Comparison of ENCODE assay signal across 1 cellular context in genomic region chr17:18258356-18259038, GRCh38.
TF ChIP-seq lines count a peak whose summit lies in the region.

Gene FLII (minus strand): TSS chr17:18258738. CDS start chr17:18258690, 48 bp downstream.

TF ChIP-seq in HepG2, 621 proteins besides CTCF, POLR2A, EP300 and RAD21 (continued from another document):
- TF ChIP-seq, protein P1, sequence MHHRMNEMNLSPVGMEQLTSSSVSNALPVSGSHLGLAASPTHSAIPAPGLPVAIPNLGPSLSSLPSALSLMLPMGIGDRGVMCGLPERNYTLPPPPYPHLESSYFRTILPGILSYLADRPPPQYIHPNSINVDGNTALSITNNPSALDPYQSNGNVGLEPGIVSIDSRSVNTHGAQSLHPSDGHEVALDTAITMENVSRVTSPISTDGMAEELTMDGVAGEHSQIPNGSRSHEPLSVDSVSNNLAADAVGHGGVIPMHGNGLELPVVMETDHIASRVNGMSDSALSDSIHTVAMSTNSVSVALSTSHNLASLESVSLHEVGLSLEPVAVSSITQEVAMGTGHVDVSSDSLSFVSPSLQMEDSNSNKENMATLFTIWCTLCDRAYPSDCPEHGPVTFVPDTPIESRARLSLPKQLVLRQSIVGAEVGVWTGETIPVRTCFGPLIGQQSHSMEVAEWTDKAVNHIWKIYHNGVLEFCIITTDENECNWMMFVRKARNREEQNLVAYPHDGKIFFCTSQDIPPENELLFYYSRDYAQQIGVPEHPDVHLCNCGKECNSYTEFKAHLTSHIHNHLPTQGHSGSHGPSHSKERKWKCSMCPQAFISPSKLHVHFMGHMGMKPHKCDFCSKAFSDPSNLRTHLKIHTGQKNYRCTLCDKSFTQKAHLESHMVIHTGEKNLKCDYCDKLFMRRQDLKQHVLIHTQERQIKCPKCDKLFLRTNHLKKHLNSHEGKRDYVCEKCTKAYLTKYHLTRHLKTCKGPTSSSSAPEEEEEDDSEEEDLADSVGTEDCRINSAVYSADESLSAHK (CRISPR knock-in tag; IDR thresholded peaks at IDR 0.05; ENCODE audit: borderline replicate concordance) = no peak
- peak; percentile 64; the same call in 1 of the 2 replicates for TF ChIP-seq ZSCAN21 (CRISPR knock-in tag; IDR thresholded peaks at IDR 0.05; ENCODE audit: borderline replicate concordance)
- TF ChIP-seq BRCA1 (CRISPR knock-in tag; IDR thresholded peaks at IDR 0.05) = peak; percentile 75; the same call in 1 of the 2 replicates
- TF ChIP-seq WIZ (CRISPR knock-in tag; IDR thresholded peaks at IDR 0.05) = no peak
- TF ChIP-seq KDM6A (CRISPR knock-in tag; IDR thresholded peaks at IDR 0.05; ENCODE audit: low read depth) = no peak
- peak; percentile 58; the same call in 1 of the 2 replicates for TF ChIP-seq POLR2G (IDR thresholded peaks at IDR 0.05; ENCODE audit: low read depth, low read length)
- peak; percentile 16; the same call in 1 of the 2 replicates for TF ChIP-seq KDM2A (CRISPR knock-in tag; IDR thresholded peaks at IDR 0.05; ENCODE audit: borderline replicate concordance, low read depth)
- no peak for TF ChIP-seq ELF1 (CRISPR knock-in tag; IDR thresholded peaks at IDR 0.05)
- 0 out of 2 replicates have a peak, but pooled peaks have one; percentile 5 for TF ChIP-seq CBX5 (CRISPR knock-in tag; IDR thresholded peaks at IDR 0.05; ENCODE audit: borderline replicate concordance)
- no peak for TF ChIP-seq SOX5 (CRISPR knock-in tag; IDR thresholded peaks at IDR 0.05; ENCODE audit: borderline replicate concordance)
- peak; percentile 62; the same call in 1 of the 2 replicates for TF ChIP-seq ZNF788 (CRISPR knock-in tag; IDR thresholded peaks at IDR 0.05; ENCODE audit: borderline replicate concordance)
- TF ChIP-seq TAF1 (CRISPR knock-in tag; IDR thresholded peaks at IDR 0.05) = peak; percentile 65; the same call in 1 of the 2 replicates
- TF ChIP-seq AFF4 (CRISPR knock-in tag; IDR thresholded peaks at IDR 0.05) = no peak
- no peak for TF ChIP-seq SIN3B (IDR thresholded peaks at IDR 0.05; ENCODE audit: low read length)
- TF ChIP-seq FOXA3 (CRISPR knock-in tag; IDR thresholded peaks at IDR 0.05) = no peak
- TF ChIP-seq TMF1 (CRISPR knock-in tag; IDR thresholded peaks at IDR 0.05; ENCODE audit: low read depth) = peak; percentile 61; the same call in 1 of the 2 replicates
- TF ChIP-seq ATF7-NPFF (CRISPR knock-in tag; IDR thresholded peaks at IDR 0.05; ENCODE audit: low read depth) = peak; percentile 28; the same call in 1 of the 2 replicates
- peak; percentile 58; the same call in 1 of the 2 replicates for TF ChIP-seq ZNF235 (CRISPR knock-in tag; IDR thresholded peaks at IDR 0.05; ENCODE audit: borderline replicate concordance)
- no peak for TF ChIP-seq ZNF431 (CRISPR knock-in tag; IDR thresholded peaks at IDR 0.05; ENCODE audit: borderline replicate concordance, low read depth)
- TF ChIP-seq, protein P2, sequence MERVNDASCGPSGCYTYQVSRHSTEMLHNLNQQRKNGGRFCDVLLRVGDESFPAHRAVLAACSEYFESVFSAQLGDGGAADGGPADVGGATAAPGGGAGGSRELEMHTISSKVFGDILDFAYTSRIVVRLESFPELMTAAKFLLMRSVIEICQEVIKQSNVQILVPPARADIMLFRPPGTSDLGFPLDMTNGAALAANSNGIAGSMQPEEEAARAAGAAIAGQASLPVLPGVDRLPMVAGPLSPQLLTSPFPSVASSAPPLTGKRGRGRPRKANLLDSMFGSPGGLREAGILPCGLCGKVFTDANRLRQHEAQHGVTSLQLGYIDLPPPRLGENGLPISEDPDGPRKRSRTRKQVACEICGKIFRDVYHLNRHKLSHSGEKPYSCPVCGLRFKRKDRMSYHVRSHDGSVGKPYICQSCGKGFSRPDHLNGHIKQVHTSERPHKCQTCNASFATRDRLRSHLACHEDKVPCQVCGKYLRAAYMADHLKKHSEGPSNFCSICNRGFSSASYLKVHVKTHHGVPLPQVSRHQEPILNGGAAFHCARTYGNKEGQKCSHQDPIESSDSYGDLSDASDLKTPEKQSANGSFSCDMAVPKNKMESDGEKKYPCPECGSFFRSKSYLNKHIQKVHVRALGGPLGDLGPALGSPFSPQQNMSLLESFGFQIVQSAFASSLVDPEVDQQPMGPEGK (CRISPR knock-in tag; IDR thresholded peaks at IDR 0.05) = peak; percentile 79
- TF ChIP-seq ZNF556 (CRISPR knock-in tag; IDR thresholded peaks at IDR 0.05; ENCODE audit: borderline replicate concordance) = no peak
- TF ChIP-seq GZF1 (CRISPR knock-in tag; IDR thresholded peaks at IDR 0.05) = no peak
- TF ChIP-seq CC2D1A (CRISPR knock-in tag; IDR thresholded peaks at IDR 0.05) = no peak
- no peak for TF ChIP-seq STAT5B (CRISPR knock-in tag; IDR thresholded peaks at IDR 0.05)
- TF ChIP-seq ZNF20 (CRISPR knock-in tag; IDR thresholded peaks at IDR 0.05) = 0 out of 2 replicates have a peak, but pooled peaks have one; percentile 20
- TF ChIP-seq SETDB1 (CRISPR knock-in tag; IDR thresholded peaks at IDR 0.05; ENCODE audit: borderline replicate concordance) = no peak
- TF ChIP-seq ZGPAT (CRISPR knock-in tag; IDR thresholded peaks at IDR 0.05) = peak; percentile 80
- TF ChIP-seq ZNF292 (CRISPR knock-in tag; IDR thresholded peaks at IDR 0.05; ENCODE audit: borderline replicate concordance, low read depth) = 0 out of 2 replicates have a peak, but pooled peaks have one; percentile 21
- TF ChIP-seq E2F5 (CRISPR knock-in tag; conservative IDR thresholded peaks at IDR 0.05) = no peak
- TF ChIP-seq SIN3A (IDR thresholded peaks at IDR 0.05; ENCODE audit: borderline replicate concordance, low read depth, low read length) = 0 out of 2 replicates have a peak, but pooled peaks have one; percentile 40
- TF ChIP-seq HMGA1 (CRISPR knock-in tag; conservative IDR thresholded peaks at IDR 0.05) = no peak
- TF ChIP-seq HOXA7 (CRISPR knock-in tag; IDR thresholded peaks at IDR 0.05) = no peak
